17 cellular contexts compared by ENCODE assay signal in the genomic region with DNA sequence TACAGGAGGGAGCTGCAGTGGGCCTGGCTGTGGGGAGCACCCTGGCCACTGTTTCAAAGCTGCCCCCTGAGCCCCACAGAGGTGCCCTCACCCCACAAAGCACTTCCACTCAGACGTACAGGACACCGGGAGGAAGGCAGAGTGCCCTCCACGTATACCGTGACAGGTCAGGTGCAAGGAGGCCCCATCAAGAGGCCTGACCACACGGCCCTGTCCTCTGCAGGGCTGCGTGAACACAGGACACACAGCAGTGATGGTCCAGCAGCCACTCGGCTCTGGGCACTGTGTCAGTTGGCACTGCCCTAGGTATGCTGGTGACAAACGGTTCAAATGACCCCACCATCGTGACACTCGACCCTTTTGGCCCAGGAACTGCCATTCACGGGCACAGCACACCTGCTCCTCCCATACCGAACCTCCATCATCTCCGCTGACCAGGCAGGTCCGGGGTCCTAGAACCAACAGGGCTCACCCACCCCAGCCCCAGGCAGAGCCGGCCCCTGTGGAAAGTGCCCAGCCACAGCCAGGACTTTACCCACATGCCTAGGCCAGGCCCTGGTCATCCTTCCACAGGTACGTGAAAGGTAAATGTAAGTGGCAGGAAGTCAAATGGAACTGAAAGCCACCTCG.
"Had no signal": no experiment of that assay in that cellular context is flagged by ENCODE, and none has a peak within 500 bp of the region (broad histone marks: within the 10 kb centered on the region; RNA-seq: fewer than 3 reads in every experiment).

No MANE protein-coding gene starts in this region.

- H3K4me3 ChIP-seq: pancreas, SK-N-MC, thyroid gland, vagina had no signal

- H3K4me1 Mint-ChIP-seq: activated CD4-positive, alpha-beta memory T cell treated with anti-CD3 and anti-CD28 coated beads, Interleukin-2, amount 10 ng/mL, durations not matched to agents 7 days and 5 days; activated naive CD4-positive, alpha-beta T cell treated with anti-CD3 and anti-CD28 coated beads, Interleukin-2, amount 50 U/mL, for 24 hours had no signal

- H3K27me3 ChIP-seq: pancreas, thyroid gland, vagina had no signal

- H3K36me3 ChIP-seq: pancreas, thyroid gland, vagina had no signal

- H3K36me3 Mint-ChIP-seq: activated naive CD4-positive, alpha-beta T cell treated with anti-CD3 and anti-CD28 coated beads, Interleukin-2, amount 50 U/mL, for 24 hours had no signal

- DNase-seq: activated CD4-positive, alpha-beta memory T cell treated with anti-CD3 and anti-CD28 coated beads, Interleukin-2, amount 10 ng/mL, durations not matched to agents 7 days and 5 days; activated CD4-positive, alpha-beta T cell treated with anti-CD3 and anti-CD28 coated beads for 4 hours; activated effector memory CD4-positive, alpha-beta T cell treated with anti-CD3 and anti-CD28 coated beads, Interleukin-2, amount 50 U/mL, for 16 hours; activated T-cell treated with anti-CD3 and anti-CD28 coated beads, Interleukin-2, amount 50 U/mL, for 4 hours; effector memory CD4-positive, alpha-beta T cell; stimulated activated CD4-positive, alpha-beta T cell treated with anti-CD3 and anti-CD28 coated beads, Interleukin-12 subunit alpha, Interleukin-12 subunit beta, amount 100 ng/mL, for 4 hours; stimulated activated CD4-positive, alpha-beta T cell treated with anti-CD3 and anti-CD28 coated beads, Interleukin-1b, Interleukin-23, amount 100 ng/mL, for 48 hours; stimulated activated CD8-positive, alpha-beta memory T cell treated with anti-CD3 and anti-CD28 coated beads, Interleukin-4, amount 100 ng/mL, for 48 hours; stimulated activated naive CD4-positive, alpha-beta T cell; thyroid gland had no signal

- H3K27ac ChIP-seq: pancreas, SK-N-MC, thyroid gland, vagina had no signal

- H3K9me3 ChIP-seq: pancreas, thyroid gland, vagina had no signal

- H3K9me3 Mint-ChIP-seq: activated CD4-positive, alpha-beta memory T cell treated with anti-CD3 and anti-CD28 coated beads, Interleukin-2, amount 10 ng/mL, durations not matched to agents 7 days and 5 days; activated naive CD4-positive, alpha-beta T cell treated with anti-CD3 and anti-CD28 coated beads, Interleukin-2, amount 50 U/mL, for 24 hours; activated T-cell treated with anti-CD3 and anti-CD28 coated beads, Interleukin-2, amount 50 U/mL, for 4 hours; dendritic cell treated with granulocyte-macrophage colony-stimulating factor and Interleukin-4, amounts not matched to agents 40 ng/mL and 50 ng/mL, for 4 days; T-helper 2 cell treated with Interferon-gamma antibody and Interleukin-4, amounts not matched to agents 5 μg/mL and 100 μg/mL, for 36 hours had no signal

- H3K27me3 Mint-ChIP-seq: activated CD4-positive, alpha-beta memory T cell treated with anti-CD3 and anti-CD28 coated beads, Interleukin-2, amount 10 ng/mL, durations not matched to agents 7 days and 5 days; dendritic cell treated with granulocyte-macrophage colony-stimulating factor and Interleukin-4, amounts not matched to agents 40 ng/mL and 50 ng/mL, for 4 days had no signal

- ATAC-seq: activated T-cell treated with anti-CD3 and anti-CD28 coated beads, Interleukin-2, amount 50 U/mL, for 4 hours; left lobe of liver; pancreas had no signal

- H3K27ac Mint-ChIP-seq: activated CD4-positive, alpha-beta memory T cell treated with anti-CD3 and anti-CD28 coated beads, Interleukin-2, amount 10 ng/mL, durations not matched to agents 7 days and 5 days; activated naive CD4-positive, alpha-beta T cell treated with anti-CD3 and anti-CD28 coated beads, Interleukin-2, amount 50 U/mL, for 24 hours; dendritic cell treated with granulocyte-macrophage colony-stimulating factor and Interleukin-4, amounts not matched to agents 40 ng/mL and 50 ng/mL, for 4 days; T-helper 2 cell treated with Interferon-gamma antibody and Interleukin-4, amounts not matched to agents 5 μg/mL and 100 μg/mL, for 36 hours had no signal

- H3K4me3 Mint-ChIP-seq: activated CD4-positive, alpha-beta memory T cell treated with anti-CD3 and anti-CD28 coated beads, Interleukin-2, amount 10 ng/mL, durations not matched to agents 7 days and 5 days; activated naive CD4-positive, alpha-beta T cell treated with anti-CD3 and anti-CD28 coated beads, Interleukin-2, amount 50 U/mL, for 24 hours; activated T-cell treated with anti-CD3 and anti-CD28 coated beads, Interleukin-2, amount 50 U/mL, for 4 hours; dendritic cell treated with granulocyte-macrophage colony-stimulating factor and Interleukin-4, amounts not matched to agents 40 ng/mL and 50 ng/mL, for 4 days; T-helper 2 cell treated with Interferon-gamma antibody and Interleukin-4, amounts not matched to agents 5 μg/mL and 100 μg/mL, for 36 hours had no signal

- H3K4me1 ChIP-seq: pancreas, thyroid gland, vagina had no signal
